In genomic region chr2:190357596-190357995, GRCh38 we compare ENCODE assay signal across 1 cellular context.
TF ChIP-seq lines count a peak whose summit lies in the region.

No MANE protein-coding gene starts in this region.

TF ChIP-seq in GM23338, 12 proteins besides CTCF, POLR2A, EP300 and RAD21 (continued from another document):
- TF ChIP-seq, protein P1, sequence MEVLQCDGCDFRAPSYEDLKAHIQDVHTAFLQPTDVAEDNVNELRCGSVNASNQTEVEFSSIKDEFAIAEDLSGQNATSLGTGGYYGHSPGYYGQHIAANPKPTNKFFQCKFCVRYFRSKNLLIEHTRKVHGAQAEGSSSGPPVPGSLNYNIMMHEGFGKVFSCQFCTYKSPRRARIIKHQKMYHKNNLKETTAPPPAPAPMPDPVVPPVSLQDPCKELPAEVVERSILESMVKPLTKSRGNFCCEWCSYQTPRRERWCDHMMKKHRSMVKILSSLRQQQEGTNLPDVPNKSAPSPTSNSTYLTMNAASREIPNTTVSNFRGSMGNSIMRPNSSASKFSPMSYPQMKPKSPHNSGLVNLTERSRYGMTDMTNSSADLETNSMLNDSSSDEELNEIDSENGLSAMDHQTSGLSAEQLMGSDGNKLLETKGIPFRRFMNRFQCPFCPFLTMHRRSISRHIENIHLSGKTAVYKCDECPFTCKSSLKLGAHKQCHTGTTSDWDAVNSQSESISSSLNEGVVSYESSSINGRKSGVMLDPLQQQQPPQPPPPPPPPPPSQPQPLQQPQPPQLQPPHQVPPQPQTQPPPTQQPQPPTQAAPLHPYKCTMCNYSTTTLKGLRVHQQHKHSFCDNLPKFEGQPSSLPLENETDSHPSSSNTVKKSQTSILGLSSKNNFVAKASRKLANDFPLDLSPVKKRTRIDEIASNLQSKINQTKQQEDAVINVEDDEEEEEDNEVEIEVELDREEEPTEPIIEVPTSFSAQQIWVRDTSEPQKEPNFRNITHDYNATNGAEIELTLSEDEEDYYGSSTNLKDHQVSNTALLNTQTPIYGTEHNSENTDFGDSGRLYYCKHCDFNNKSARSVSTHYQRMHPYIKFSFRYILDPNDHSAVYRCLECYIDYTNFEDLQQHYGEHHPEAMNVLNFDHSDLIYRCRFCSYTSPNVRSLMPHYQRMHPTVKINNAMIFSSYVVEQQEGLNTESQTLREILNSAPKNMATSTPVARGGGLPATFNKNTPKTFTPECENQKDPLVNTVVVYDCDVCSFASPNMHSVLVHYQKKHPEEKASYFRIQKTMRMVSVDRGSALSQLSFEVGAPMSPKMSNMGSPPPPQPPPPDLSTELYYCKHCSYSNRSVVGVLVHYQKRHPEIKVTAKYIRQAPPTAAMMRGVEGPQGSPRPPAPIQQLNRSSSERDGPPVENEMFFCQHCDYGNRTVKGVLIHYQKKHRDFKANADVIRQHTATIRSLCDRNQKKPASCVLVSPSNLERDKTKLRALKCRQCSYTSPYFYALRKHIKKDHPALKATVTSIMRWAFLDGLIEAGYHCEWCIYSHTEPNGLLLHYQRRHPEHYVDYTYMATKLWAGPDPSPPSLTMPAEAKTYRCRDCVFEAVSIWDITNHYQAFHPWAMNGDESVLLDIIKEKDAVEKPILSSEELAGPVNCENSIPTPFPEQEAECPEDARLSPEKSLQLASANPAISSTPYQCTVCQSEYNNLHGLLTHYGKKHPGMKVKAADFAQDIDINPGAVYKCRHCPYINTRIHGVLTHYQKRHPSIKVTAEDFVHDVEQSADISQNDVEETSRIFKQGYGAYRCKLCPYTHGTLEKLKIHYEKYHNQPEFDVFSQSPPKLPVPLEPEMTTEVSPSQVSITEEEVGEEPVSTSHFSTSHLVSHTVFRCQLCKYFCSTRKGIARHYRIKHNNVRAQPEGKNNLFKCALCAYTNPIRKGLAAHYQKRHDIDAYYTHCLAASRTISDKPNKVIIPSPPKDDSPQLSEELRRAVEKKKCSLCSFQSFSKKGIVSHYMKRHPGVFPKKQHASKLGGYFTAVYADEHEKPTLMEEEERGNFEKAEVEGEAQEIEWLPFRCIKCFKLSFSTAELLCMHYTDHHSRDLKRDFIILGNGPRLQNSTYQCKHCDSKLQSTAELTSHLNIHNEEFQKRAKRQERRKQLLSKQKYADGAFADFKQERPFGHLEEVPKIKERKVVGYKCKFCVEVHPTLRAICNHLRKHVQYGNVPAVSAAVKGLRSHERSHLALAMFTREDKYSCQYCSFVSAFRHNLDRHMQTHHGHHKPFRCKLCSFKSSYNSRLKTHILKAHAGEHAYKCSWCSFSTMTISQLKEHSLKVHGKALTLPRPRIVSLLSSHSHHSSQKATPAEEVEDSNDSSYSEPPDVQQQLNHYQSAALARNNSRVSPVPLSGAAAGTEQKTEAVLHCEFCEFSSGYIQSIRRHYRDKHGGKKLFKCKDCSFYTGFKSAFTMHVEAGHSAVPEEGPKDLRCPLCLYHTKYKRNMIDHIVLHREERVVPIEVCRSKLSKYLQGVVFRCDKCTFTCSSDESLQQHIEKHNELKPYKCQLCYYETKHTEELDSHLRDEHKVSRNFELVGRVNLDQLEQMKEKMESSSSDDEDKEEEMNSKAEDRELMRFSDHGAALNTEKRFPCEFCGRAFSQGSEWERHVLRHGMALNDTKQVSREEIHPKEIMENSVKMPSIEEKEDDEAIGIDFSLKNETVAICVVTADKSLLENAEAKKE (CRISPR knock-in tag; IDR thresholded peaks at IDR 0.05): no peak
- no peak for TF ChIP-seq EZH2phosphoT487 (IDR thresholded peaks at IDR 0.05; ENCODE audit: unreplicated experiment)
- TF ChIP-seq, protein P2, sequence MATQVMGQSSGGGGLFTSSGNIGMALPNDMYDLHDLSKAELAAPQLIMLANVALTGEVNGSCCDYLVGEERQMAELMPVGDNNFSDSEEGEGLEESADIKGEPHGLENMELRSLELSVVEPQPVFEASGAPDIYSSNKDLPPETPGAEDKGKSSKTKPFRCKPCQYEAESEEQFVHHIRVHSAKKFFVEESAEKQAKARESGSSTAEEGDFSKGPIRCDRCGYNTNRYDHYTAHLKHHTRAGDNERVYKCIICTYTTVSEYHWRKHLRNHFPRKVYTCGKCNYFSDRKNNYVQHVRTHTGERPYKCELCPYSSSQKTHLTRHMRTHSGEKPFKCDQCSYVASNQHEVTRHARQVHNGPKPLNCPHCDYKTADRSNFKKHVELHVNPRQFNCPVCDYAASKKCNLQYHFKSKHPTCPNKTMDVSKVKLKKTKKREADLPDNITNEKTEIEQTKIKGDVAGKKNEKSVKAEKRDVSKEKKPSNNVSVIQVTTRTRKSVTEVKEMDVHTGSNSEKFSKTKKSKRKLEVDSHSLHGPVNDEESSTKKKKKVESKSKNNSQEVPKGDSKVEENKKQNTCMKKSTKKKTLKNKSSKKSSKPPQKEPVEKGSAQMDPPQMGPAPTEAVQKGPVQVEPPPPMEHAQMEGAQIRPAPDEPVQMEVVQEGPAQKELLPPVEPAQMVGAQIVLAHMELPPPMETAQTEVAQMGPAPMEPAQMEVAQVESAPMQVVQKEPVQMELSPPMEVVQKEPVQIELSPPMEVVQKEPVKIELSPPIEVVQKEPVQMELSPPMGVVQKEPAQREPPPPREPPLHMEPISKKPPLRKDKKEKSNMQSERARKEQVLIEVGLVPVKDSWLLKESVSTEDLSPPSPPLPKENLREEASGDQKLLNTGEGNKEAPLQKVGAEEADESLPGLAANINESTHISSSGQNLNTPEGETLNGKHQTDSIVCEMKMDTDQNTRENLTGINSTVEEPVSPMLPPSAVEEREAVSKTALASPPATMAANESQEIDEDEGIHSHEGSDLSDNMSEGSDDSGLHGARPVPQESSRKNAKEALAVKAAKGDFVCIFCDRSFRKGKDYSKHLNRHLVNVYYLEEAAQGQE (IDR thresholded peaks at IDR 0.05; ENCODE audit: unreplicated experiment): no peak
- TF ChIP-seq STAT1 (IDR thresholded peaks at IDR 0.05; ENCODE audit: unreplicated experiment): no peak
TF ChIP-seq in GM23338: peak in this region for 0.
